Comparison of ENCODE assay signal across 22 cellular contexts in the genomic region with DNA sequence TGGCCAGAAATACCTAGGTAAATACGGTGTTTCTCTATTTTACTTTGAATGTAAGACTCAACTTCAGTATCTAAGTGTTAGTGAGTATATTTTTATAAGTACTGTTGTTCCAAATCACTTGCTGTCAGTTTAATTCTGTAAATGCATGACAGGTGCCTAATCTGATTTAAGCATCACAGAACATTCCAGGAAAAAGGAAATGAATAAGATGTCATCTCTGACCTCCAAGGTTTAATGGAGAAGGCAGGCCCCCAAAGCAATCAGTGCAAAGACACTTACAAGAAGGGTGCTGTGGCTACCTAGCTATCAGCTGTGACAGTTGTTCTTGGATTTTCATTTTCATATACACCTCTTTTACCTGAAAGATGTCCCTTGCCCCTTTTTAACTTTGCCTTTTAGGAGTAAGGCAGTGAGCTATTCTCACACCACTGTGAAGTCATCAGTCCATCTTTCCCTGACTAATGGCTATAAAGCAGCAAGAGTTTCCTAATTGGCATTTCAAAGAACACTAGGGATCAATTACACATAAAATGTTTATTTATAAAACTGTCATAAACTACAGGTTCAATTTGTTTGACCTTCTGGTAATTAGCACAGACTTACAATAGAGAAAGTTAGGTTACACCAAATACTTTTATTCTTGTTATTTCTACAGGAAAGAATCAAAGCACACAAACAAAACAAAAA.
"Had no signal": no experiment of that assay in that cellular context is flagged by ENCODE, and none has a peak within 500 bp of the region (broad histone marks: within the 10 kb centered on the region; RNA-seq: fewer than 3 reads in every experiment).

No MANE protein-coding gene starts in this region.

- H3K9me3 ChIP-seq: mucosa of descending colon, ovary, suprapubic skin, thyroid gland had no signal

- H3K27ac Mint-ChIP-seq: dendritic cell treated with granulocyte-macrophage colony-stimulating factor and Interleukin-4, amounts not matched to agents 40 ng/mL and 50 ng/mL, for 4 days; naive thymus-derived CD8-positive, alpha-beta T cell; stimulated activated effector memory CD8-positive, alpha-beta T cell treated with anti-CD3 and anti-CD28 coated beads, Interleukin-12 subunit alpha, Interleukin-12 subunit beta, amount 100 ng/mL, for 72 hours; type B pancreatic cell had no signal

- FAIRE-seq: colon, urothelium cell line had no signal

- H3K4me1 ChIP-seq: neural progenitor cell, suprapubic skin had no signal

- H3K9me3 Mint-ChIP-seq: dendritic cell treated with granulocyte-macrophage colony-stimulating factor and Interleukin-4, amounts not matched to agents 40 ng/mL and 50 ng/mL, for 4 days; stimulated activated effector memory CD8-positive, alpha-beta T cell treated with anti-CD3 and anti-CD28 coated beads, Interleukin-12 subunit alpha, Interleukin-12 subunit beta, amount 100 ng/mL, for 72 hours; type B pancreatic cell had no signal

- DNase-seq: erythroblast; foreskin melanocyte; head of caudate nucleus; mammary epithelial cell; mucosa of descending colon; naive thymus-derived CD8-positive, alpha-beta T cell; nucleus accumbens; ovary; right cardiac atrium; stimulated activated CD4-positive, alpha-beta T cell treated with anti-CD3 and anti-CD28 coated beads, Interleukin-2, amount 100 ng/mL, for 48 hours; stimulated activated CD8-positive, alpha-beta memory T cell treated with anti-CD3 and anti-CD28 coated beads, Interleukin-4, amount 100 ng/mL, for 48 hours; stimulated activated naive CD8-positive, alpha-beta T cell treated with anti-CD3 and anti-CD28 coated beads, Interleukin-15, Interleukin-2, amounts not matched to agents 100 U/mL and 50 U/mL, for 24 hours; thyroid gland had no signal

- H3K79me2 ChIP-seq: hepatocyte had no signal

- ATAC-seq: mucosa of descending colon; naive thymus-derived CD8-positive, alpha-beta T cell; right cardiac atrium; stimulated activated effector memory CD8-positive, alpha-beta T cell treated with anti-CD3 and anti-CD28 coated beads, Interleukin-12 subunit alpha, Interleukin-12 subunit beta, amount 100 ng/mL, for 72 hours; stimulated activated naive CD8-positive, alpha-beta T cell treated with anti-CD3 and anti-CD28 coated beads, Interleukin-15, Interleukin-2, amounts not matched to agents 100 U/mL and 50 U/mL, for 24 hours had no signal

- H3K27me3 Mint-ChIP-seq: dendritic cell treated with granulocyte-macrophage colony-stimulating factor and Interleukin-4, amounts not matched to agents 40 ng/mL and 50 ng/mL, for 4 days; type B pancreatic cell had no signal

- H3K4me1 Mint-ChIP-seq: naive thymus-derived CD8-positive, alpha-beta T cell; stimulated activated effector memory CD8-positive, alpha-beta T cell treated with anti-CD3 and anti-CD28 coated beads, Interleukin-12 subunit alpha, Interleukin-12 subunit beta, amount 100 ng/mL, for 72 hours had no signal

- H3K36me3 Mint-ChIP-seq: naive thymus-derived CD8-positive, alpha-beta T cell; stimulated activated effector memory CD8-positive, alpha-beta T cell treated with anti-CD3 and anti-CD28 coated beads, Interleukin-12 subunit alpha, Interleukin-12 subunit beta, amount 100 ng/mL, for 72 hours; type B pancreatic cell had no signal

- H3K27me3 ChIP-seq: hepatocyte, neural progenitor cell, ovary, suprapubic skin, thyroid gland had no signal

- H2AFZ ChIP-seq: hepatocyte, neural progenitor cell had no signal

- H3K4me2 ChIP-seq: hepatocyte, neural progenitor cell, smooth muscle cell had no signal

- H3K27ac ChIP-seq: hepatocyte, neural progenitor cell, ovary, suprapubic skin, thyroid gland had no signal

- H3K9ac ChIP-seq: neural progenitor cell had no signal

- H3K4me3 Mint-ChIP-seq: dendritic cell treated with granulocyte-macrophage colony-stimulating factor and Interleukin-4, amounts not matched to agents 40 ng/mL and 50 ng/mL, for 4 days; naive thymus-derived CD8-positive, alpha-beta T cell; neural progenitor cell; stimulated activated effector memory CD8-positive, alpha-beta T cell treated with anti-CD3 and anti-CD28 coated beads, Interleukin-12 subunit alpha, Interleukin-12 subunit beta, amount 100 ng/mL, for 72 hours; type B pancreatic cell had no signal
